Comparison of ENCODE assay signal across 9 cellular contexts in the genomic region with DNA sequence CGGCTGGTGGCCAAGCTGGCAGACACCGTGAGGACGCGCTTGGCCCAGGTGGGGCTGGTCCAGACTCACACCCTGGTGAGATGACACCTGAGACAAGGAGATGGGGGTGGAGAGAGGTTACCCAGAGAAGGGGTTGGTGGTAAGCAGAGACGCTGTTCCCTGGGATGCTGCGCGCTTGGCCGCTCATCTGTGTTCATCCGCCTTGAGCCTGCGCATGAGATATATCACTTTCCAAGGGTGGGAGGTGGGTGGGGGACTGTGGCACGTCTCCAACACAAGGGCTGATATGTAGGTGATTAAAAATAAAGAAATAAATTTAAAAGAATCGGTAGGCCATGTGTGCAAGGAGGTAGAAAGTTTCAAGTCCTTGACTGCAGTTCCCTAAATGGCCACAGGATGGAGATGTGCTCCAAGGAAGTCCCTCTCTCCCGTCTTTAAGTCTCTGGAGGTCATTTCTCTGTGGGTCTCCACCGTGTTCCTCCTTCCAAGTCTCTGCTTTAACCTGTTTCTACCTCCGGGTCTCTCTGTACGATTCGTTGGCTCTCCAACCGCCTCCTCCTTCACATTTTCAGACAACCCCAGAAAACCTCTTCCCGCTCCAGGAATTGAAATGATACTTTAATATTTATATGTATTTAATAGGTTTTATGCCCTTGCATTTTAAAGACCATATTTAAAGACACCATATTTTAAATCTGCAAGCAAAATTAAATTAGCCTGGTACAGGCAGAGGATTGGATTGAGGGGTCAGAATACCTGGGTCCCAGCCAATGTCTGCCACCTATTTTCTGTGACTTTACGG. TPM values are rescaled to one million over a fixed set of nuclear protein-coding genes. Genes with fewer than 3 reads are reported as not detected.
DNase-seq lines count a peak whose midpoint lies in the region; ATAC-seq and TF ChIP-seq lines count a peak whose summit lies in the region.
"Had no signal": no experiment of that assay in that cellular context is flagged by ENCODE, and none has a peak within 500 bp of the region (broad histone marks: within the 10 kb centered on the region; RNA-seq: fewer than 3 reads in every experiment).

No MANE protein-coding gene starts in this region.

- no peaks in the 10 kb centered on the region for H3K36me3 Mint-ChIP-seq in activated T-cell treated with anti-CD3 and anti-CD28 coated beads, Interleukin-2, amount 50 U/mL, for 4 hours (ENCODE audit: insufficient read depth)
- no peaks in the 10 kb centered on the region for H3K36me3 Mint-ChIP-seq in neural progenitor cell

- H3K4me3 Mint-ChIP-seq in activated T-cell treated with anti-CD3 and anti-CD28 coated beads, Interleukin-2, amount 50 U/mL, for 4 hours, result no peak overlapping the region
- H3K4me3 Mint-ChIP-seq in neural progenitor cell, result peak overlapping the region; percentile 44
- H3K4me3 Mint-ChIP-seq: dendritic cell treated with granulocyte-macrophage colony-stimulating factor and Interleukin-4, amounts not matched to agents 40 ng/mL and 50 ng/mL, for 4 days had no signal

- H3K4me2 ChIP-seq in fibroblast of lung (ENCODE audit: extremely low read depth, insufficient read depth, low read length) (no peak overlapping the region), neural progenitor cell (no peak overlapping the region)

- no peaks in the 10 kb centered on the region for H3K27me3 Mint-ChIP-seq in activated T-cell treated with anti-CD3 and anti-CD28 coated beads, Interleukin-2, amount 50 U/mL, for 4 hours (ENCODE audit: low read depth)
- peaks cover 15% of the 10 kb centered on the region for H3K27me3 Mint-ChIP-seq in neural progenitor cell (ENCODE audit: insufficient read depth, low read depth)

- H3K27me3 ChIP-seq in Peyer's patch, result no peaks in the 10 kb centered on the region
- peaks cover 4% of the 10 kb centered on the region for H3K27me3 ChIP-seq in fibroblast of lung (ENCODE audit: control insufficient read depth, insufficient read depth, low read length)
- no peaks in the 10 kb centered on the region for H3K27me3 ChIP-seq in neural progenitor cell
- no peaks in the 10 kb centered on the region for H3K27me3 ChIP-seq in thoracic aorta (replicated peaks; ENCODE audit: insufficient read depth)

- H3K9me3 ChIP-seq in Peyer's patch, result no peaks in the 10 kb centered on the region
- no peaks in the 10 kb centered on the region for H3K9me3 ChIP-seq in fibroblast of lung (ENCODE audit: control insufficient read depth, insufficient read depth, low read depth, low read length)
- no peaks in the 10 kb centered on the region for H3K9me3 ChIP-seq in neural progenitor cell (ENCODE audit: low read depth)
- H3K9me3 ChIP-seq in thoracic aorta, result no peaks in the 10 kb centered on the region

- H3K9ac ChIP-seq in fibroblast of lung (ENCODE audit: insufficient read depth, low read length) (no peak overlapping the region), neural progenitor cell (no peak overlapping the region)

- H3F3A ChIP-seq in neural progenitor cell (ENCODE audit: low read depth), result no peaks in the 10 kb centered on the region

- H3K4me1 ChIP-seq in Peyer's patch (peaks cover 0 to 3% (median 0%) of the 10 kb centered on the region in 4 donors), fibroblast of lung (ENCODE audit: control insufficient read depth, extremely low read depth, insufficient read depth, low read length) (no peaks in the 10 kb centered on the region), neural progenitor cell (no peaks in the 10 kb centered on the region), thoracic aorta (ENCODE audit: control insufficient read depth in 1 of 2, low read depth in 2 of 2) (no peaks in the 10 kb centered on the region)

- H3K27ac Mint-ChIP-seq in neural progenitor cell, result peak overlapping the region; percentile 83
- H3K27ac Mint-ChIP-seq: dendritic cell treated with granulocyte-macrophage colony-stimulating factor and Interleukin-4, amounts not matched to agents 40 ng/mL and 50 ng/mL, for 4 days had no signal

- TF ChIP-seq CTCF in Peyer's patch (IDR thresholded peaks at IDR 0.05) (peak; percentile 89 to 95 (median 93)), fibroblast of lung (conservative IDR thresholded peaks at IDR 0.05 in 1 of 2, IDR thresholded peaks at IDR 0.05 in 1 of 2; ENCODE audit: low read depth in 1 of 2, low read length in 2 of 2) (peak; percentile 89 to 98), neural progenitor cell (IDR thresholded peaks at IDR 0.05) (peak; percentile 76), thoracic aorta (IDR thresholded peaks at IDR 0.05) (peak; percentile 92)

- H2AFZ ChIP-seq in fibroblast of lung (ENCODE audit: low read length), result no peak overlapping the region
- peak overlapping the region; percentile 70 for H2AFZ ChIP-seq in neural progenitor cell (replicated peaks)

- H3K9me3 Mint-ChIP-seq in activated T-cell treated with anti-CD3 and anti-CD28 coated beads, Interleukin-2, amount 50 U/mL, for 4 hours, result no peaks in the 10 kb centered on the region
- H3K9me3 Mint-ChIP-seq in neural progenitor cell, result no peaks in the 10 kb centered on the region
- H3K9me3 Mint-ChIP-seq: dendritic cell treated with granulocyte-macrophage colony-stimulating factor and Interleukin-4, amounts not matched to agents 40 ng/mL and 50 ng/mL, for 4 days had no signal

- TF ChIP-seq POLR2A in Peyer's patch (IDR thresholded peaks at IDR 0.05), result no peak

- H3K27ac ChIP-seq in Peyer's patch (no peak overlapping the region), fibroblast of lung (ENCODE audit: insufficient read depth, low read length) (no peak overlapping the region), neural progenitor cell (no peak overlapping the region), thoracic aorta (no peak overlapping the region)

- H3K4me3 ChIP-seq in Peyer's patch (no peak overlapping the region), fibroblast of lung (replicated peaks in 1 of 4; ENCODE audit: control extremely low read depth in 1 of 4, insufficient read depth in 1 of 4, low read depth in 3 of 4, low read length in 4 of 4) (no peak overlapping the region), neural progenitor cell (no peak overlapping the region), thoracic aorta (no peak overlapping the region)

- H3K36me3 ChIP-seq in Peyer's patch (no peaks in the 10 kb centered on the region), fibroblast of lung (ENCODE audit: control insufficient read depth, insufficient read depth, low read length) (no peaks in the 10 kb centered on the region), neural progenitor cell (no peaks in the 10 kb centered on the region), thoracic aorta (no peaks in the 10 kb centered on the region)

- no peaks in the 10 kb centered on the region for H4K20me1 ChIP-seq in fibroblast of lung (ENCODE audit: control insufficient read depth, extremely low read depth, insufficient read depth, low read length)
- H4K20me1 ChIP-seq in neural progenitor cell (ENCODE audit: low read depth), result no peaks in the 10 kb centered on the region

- peaks cover 18% of the 10 kb centered on the region for H3K4me1 Mint-ChIP-seq in activated T-cell treated with anti-CD3 and anti-CD28 coated beads, Interleukin-2, amount 50 U/mL, for 4 hours (ENCODE audit: low read depth)
- H3K4me1 Mint-ChIP-seq in neural progenitor cell, result peaks cover 3% of the 10 kb centered on the region

- ATAC-seq in activated T-cell treated with anti-CD3 and anti-CD28 coated beads, Interleukin-2, amount 50 U/mL, for 4 hours, result peak in 1 of 2 donors; percentile 37
- ATAC-seq in thoracic aorta (ENCODE audit: insufficient number of reproducible peaks, low FRiP score, low read depth) (no peak), HG02870 (IDR thresholded peaks at IDR 0.05; ENCODE audit: unreplicated experiment) (no peak)

- DNase-seq in DMS153 (lab: John Stamatoyannopoulos, UW), result peak; percentile 52
- DNase-seq in LHCN-M2 (ENCODE audit: low read depth), result peak; percentile 65
- peak in 2 of 3 donors; percentile 89 to 95 for DNase-seq in Peyer's patch
- peak; percentile 72 for DNase-seq in activated T-cell treated with anti-CD3 and anti-CD28 coated beads, Interleukin-2, amount 50 U/mL, for 4 hours
- peak; percentile 72 to 89 for DNase-seq in fibroblast of lung (ENCODE audit: low read depth in 2 of 2)
- DNase-seq in neural progenitor cell (ENCODE audit: low spot score), result peak; percentile 86
- no peak for DNase-seq in thoracic aorta (ENCODE audit: low spot score)

- H3K79me2 ChIP-seq in fibroblast of lung (ENCODE audit: control insufficient read depth, insufficient read depth, low read length) (no peaks in the 10 kb centered on the region), neural progenitor cell (ENCODE audit: low read depth) (no peaks in the 10 kb centered on the region)

RNA-seq across cellular contexts. Expression of a gene that starts 4.5 kb away (rescaled TPM):
- not detected in 2 replicates for total RNA-seq in LHCN-M2 (2014; rRNA removed)
- not detected for polyA plus RNA-seq in LHCN-M2 (2012)
- total RNA-seq in Peyer's patch, result not detected
- 10 to 100 TPM in 1 of 3 donors, 1 to 10 TPM in 2; 2.9 to 10.9 (median 5.4) TPM for total RNA-seq in activated T-cell treated with anti-CD3 and anti-CD28 coated beads, Interleukin-2, amount 50 U/mL, for 4 hours
- total RNA-seq in fibroblast of lung, result not detected in 2 replicates
- not detected in 2 replicates for polyA plus RNA-seq in fibroblast of lung
- not detected in 2 replicates for polyA plus RNA-seq in fibroblast of lung (2012)
- polyA minus RNA-seq in fibroblast of lung (ENCODE audit: low replicate concordance), result not detected in 2 replicates
- total RNA-seq in neural progenitor cell (ENCODE audit: low replicate concordance), result not detected in 2 replicates
- not detected for total RNA-seq in thoracic aorta

RNA-seq across cellular contexts. Expression of a gene that starts 7.6 kb away (rescaled TPM):
- total RNA-seq in LHCN-M2 (2014; rRNA removed) (74.9 and 101 TPM in 2 replicates), Peyer's patch (10 to 100 TPM; 38.0 to 96.5 (median 73.1) TPM), fibroblast of lung (51.6 and 64.4 TPM in 2 replicates), neural progenitor cell (ENCODE audit: low replicate concordance) (32.8 and 51.3 TPM in 2 replicates), thoracic aorta (10 to 100 TPM; 38.3 to 66.5 TPM)
- polyA plus RNA-seq in LHCN-M2 (2012), result 113 TPM
- 100 to 1,000 TPM in 1 of 3 donors, 10 to 100 TPM in 2; 80.3 to 102 (median 83.7) TPM for total RNA-seq in activated T-cell treated with anti-CD3 and anti-CD28 coated beads, Interleukin-2, amount 50 U/mL, for 4 hours
- polyA plus RNA-seq in fibroblast of lung, result 41.6 and 59.5 TPM in 2 replicates
- 68.1 and 90.0 TPM in 2 replicates for polyA plus RNA-seq in fibroblast of lung (2012)
- 96.3 and 107 TPM in 2 replicates for polyA minus RNA-seq in fibroblast of lung (ENCODE audit: low replicate concordance)

RNA-seq across cellular contexts. Expression of a gene that starts 11.7 kb away (rescaled TPM):
- 45.6 and 48.0 TPM in 2 replicates for total RNA-seq in LHCN-M2 (2014; rRNA removed)
- 15.0 TPM for polyA plus RNA-seq in LHCN-M2 (2012)
- 10 to 100 TPM in 1 of 4 donors, 1 to 10 TPM in 3; 5.4 to 45.4 (median 8.2) TPM for total RNA-seq in Peyer's patch
- under 1 TPM; 0.18 to 0.38 (median 0.37) TPM for total RNA-seq in activated T-cell treated with anti-CD3 and anti-CD28 coated beads, Interleukin-2, amount 50 U/mL, for 4 hours
- total RNA-seq in fibroblast of lung, result 1.3 and 16.0 TPM in 2 replicates
- 2.7 and 15.9 TPM in 2 replicates for polyA plus RNA-seq in fibroblast of lung
- 3.4 and 15.2 TPM in 2 replicates for polyA plus RNA-seq in fibroblast of lung (2012)
- 20.9 and 91.3 TPM in 2 replicates for polyA minus RNA-seq in fibroblast of lung (ENCODE audit: low replicate concordance)
- total RNA-seq in neural progenitor cell (ENCODE audit: low replicate concordance), result 31.5 and 59.2 TPM in 2 replicates
- total RNA-seq in thoracic aorta, result 1 to 10 TPM; 2.2 to 3.5 TPM

RNA-seq across cellular contexts. Expression of a gene that starts 17.3 kb away (rescaled TPM):
- 24.1 and 26.0 TPM in 2 replicates for total RNA-seq in LHCN-M2 (2014; rRNA removed)
- 31.1 TPM for polyA plus RNA-seq in LHCN-M2 (2012)
- 10 to 100 TPM in 2 of 4 donors, 1 to 10 TPM in 2; 6.3 to 38.0 (median 11.3) TPM for total RNA-seq in Peyer's patch
- total RNA-seq in activated T-cell treated with anti-CD3 and anti-CD28 coated beads, Interleukin-2, amount 50 U/mL, for 4 hours, result 100 to 1,000 TPM; 171 to 190 (median 174) TPM
- 11.3 and 12.2 TPM in 2 replicates for total RNA-seq in fibroblast of lung
- polyA plus RNA-seq in fibroblast of lung, result 23.6 and 42.7 TPM in 2 replicates
- polyA plus RNA-seq in fibroblast of lung (2012), result 32.2 and 50.7 TPM in 2 replicates
- 6.2 and 19.5 TPM in 2 replicates for polyA minus RNA-seq in fibroblast of lung (ENCODE audit: low replicate concordance)
- total RNA-seq in neural progenitor cell (ENCODE audit: low replicate concordance), result 17.2 and 18.6 TPM in 2 replicates
- 10 to 100 TPM in 1 of 2 donors, 1 to 10 TPM in 1; 8.1 to 69.3 TPM for total RNA-seq in thoracic aorta

RNA-seq across cellular contexts. Expression of a gene that starts 35.2 kb away (rescaled TPM):
- not detected in 2 replicates for total RNA-seq in LHCN-M2 (2014; rRNA removed)
- polyA plus RNA-seq in LHCN-M2 (2012), result not detected
- 1 to 10 TPM in 3 of 4 donors, not detected in 1; 1.9 to 2.2 (median 2.1) TPM for total RNA-seq in Peyer's patch
- total RNA-seq in activated T-cell treated with anti-CD3 and anti-CD28 coated beads, Interleukin-2, amount 50 U/mL, for 4 hours, result not detected
- total RNA-seq in fibroblast of lung, result not detected in 2 replicates
- not detected in 2 replicates for polyA plus RNA-seq in fibroblast of lung
- polyA plus RNA-seq in fibroblast of lung (2012), result not detected in 2 replicates
- polyA minus RNA-seq in fibroblast of lung (ENCODE audit: low replicate concordance), result not detected in 2 replicates
- 0.65 TPM in 1 of 2 replicates, not detected in the other for total RNA-seq in neural progenitor cell (ENCODE audit: low replicate concordance)
- total RNA-seq in thoracic aorta, result 1 to 10 TPM in 1 of 2 donors, not detected in 1; 1.2 TPM
